ENCODE assay signal across 16 cellular contexts in the genomic region with DNA sequence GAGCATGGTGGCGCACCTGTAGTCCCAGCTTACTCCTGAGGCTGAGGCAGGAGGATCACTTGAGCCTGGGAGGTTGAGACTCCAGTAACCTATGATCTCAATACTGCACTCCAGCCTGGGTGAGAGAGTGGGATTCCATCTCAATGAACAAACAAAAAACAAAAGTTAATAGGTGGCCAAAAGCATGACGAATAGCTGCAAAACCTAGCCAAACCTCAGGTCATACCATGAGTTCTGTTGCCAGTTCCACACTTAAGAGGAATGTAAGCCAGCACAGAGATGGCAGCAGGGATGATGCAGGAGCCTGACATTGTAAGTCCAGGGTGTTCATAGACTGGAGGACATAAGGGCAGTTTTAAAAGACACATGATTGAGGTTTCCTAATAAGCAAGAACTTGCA. TPM values are rescaled to one million over a fixed set of nuclear protein-coding genes. Genes with fewer than 3 reads are reported as not detected.
DNase-seq lines count a peak whose midpoint lies in the region; ATAC-seq and TF ChIP-seq lines count a peak whose summit lies in the region.
"Had no signal": no experiment of that assay in that cellular context is flagged by ENCODE, and none has a peak within 500 bp of the region (broad histone marks: within the 10 kb centered on the region; RNA-seq: fewer than 3 reads in every experiment).

No MANE protein-coding gene starts in this region.

- no peak overlapping the region for H3K23ac ChIP-seq in mesenchymal stem cell (ENCODE audit: low read length in 2 of 2)

- no peak overlapping the region for H3K4me2 ChIP-seq in mesenchymal stem cell (ENCODE audit: low read length, poor library complexity, severe bottlenecking)
- H3K4me2 ChIP-seq: KMS-11 had no signal

- H3K4me1 ChIP-seq in mesenchymal stem cell (ENCODE audit: control insufficient read depth, insufficient read depth, low read depth, low read length), result peaks cover 14% of the 10 kb centered on the region
- H3K4me1 ChIP-seq: parathyroid adenoma had no signal

- H3K27me3 ChIP-seq in MG63 (no peaks in the 10 kb centered on the region), mesenchymal stem cell (ENCODE audit: control insufficient read depth in 1 of 2, insufficient read depth in 1 of 2, low read length in 2 of 2) (peaks cover 0 to 2% of the 10 kb centered on the region in 2 experiments)
- H3K27me3 ChIP-seq: tibial nerve had no signal

- H2BK5ac ChIP-seq in mesenchymal stem cell (ENCODE audit: low read depth, low read length, poor library complexity, severe bottlenecking), result no peak overlapping the region

- no peak for ATAC-seq in HG03025 (IDR thresholded peaks at IDR 0.05; ENCODE audit: low FRiP score, unreplicated experiment)

- no peak overlapping the region for H2AFZ ChIP-seq in mesenchymal stem cell (ENCODE audit: low read depth, low read length)
- H2AFZ ChIP-seq: parathyroid adenoma had no signal

- H3K9ac ChIP-seq in mesenchymal stem cell (ENCODE audit: low read length), result no peak overlapping the region
- H3K9ac ChIP-seq: KMS-11, parathyroid adenoma had no signal

- H3K14ac ChIP-seq in mesenchymal stem cell (ENCODE audit: low read length in 2 of 2), result no peak overlapping the region

- H3K36me3 ChIP-seq in MG63 (no peaks in the 10 kb centered on the region), mesenchymal stem cell (ENCODE audit: control insufficient read depth in 1 of 2, insufficient read depth in 2 of 2, low read depth in 1 of 2, low read length in 2 of 2) (no peaks in the 10 kb centered on the region)
- H3K36me3 ChIP-seq: esophagus squamous epithelium, left ventricle myocardium inferior, tibial nerve had no signal

- H4K91ac ChIP-seq in mesenchymal stem cell (ENCODE audit: low read length), result no peak overlapping the region

- WGBS in mesenchymal stem cell, result 93% methylated on average over 2 of the region's 2 CpGs

- DNase-seq in AG08396 (ENCODE audit: low spot score), result peak; percentile 26
- DNase-seq in MG63, result peak; percentile 78
- peak; percentile 52 for DNase-seq in epithelial cell of esophagus (ENCODE audit: low read depth)
- DNase-seq in mesenchymal stem cell, result peak; percentile 17
- DNase-seq in NCI-H2081 treated with DMSO at 0.1 percent for 48 hours (lab: John Stamatoyannopoulos, UW), result no peak
- DNase-seq in HuH-7.5 (ENCODE audit: low spot score), result no peak
- DNase-seq in NOMO-1 (lab: John Stamatoyannopoulos, UW; ENCODE audit: unreplicated experiment in 2 of 2), result no peak
- DNase-seq: amygdala, esophagus squamous epithelium, left ventricle myocardium inferior, small intestine, T-helper 1 cell had no signal

- no peak overlapping the region for H4K8ac ChIP-seq in mesenchymal stem cell (ENCODE audit: low read length)

- peak overlapping the region; percentile 77 for H2BK15ac ChIP-seq in mesenchymal stem cell (ENCODE audit: low read depth, poor library complexity, severe bottlenecking)

- H3K18ac ChIP-seq in mesenchymal stem cell (ENCODE audit: low read depth in 1 of 2, low read length in 2 of 2), result no peak overlapping the region

- H3K4me3 ChIP-seq in MG63, result no peak overlapping the region
- H3K4me3 ChIP-seq in epithelial cell of esophagus (ENCODE audit: low read length), result no peak overlapping the region
- H3K4me3 ChIP-seq in mesenchymal stem cell (ENCODE audit: insufficient read depth in 1 of 2, low read depth in 1 of 2, low read length in 2 of 2), result no peak overlapping the region
- H3K4me3 ChIP-seq: esophagus squamous epithelium, left ventricle myocardium inferior, tibial nerve had no signal

- H3K79me1 ChIP-seq in mesenchymal stem cell (replicated peaks; ENCODE audit: low read length, poor library complexity, severe bottlenecking), result no peaks in the 10 kb centered on the region

- H2AK5ac ChIP-seq in mesenchymal stem cell (ENCODE audit: low read length, severe bottlenecking), result no peak overlapping the region

- no peak for TF ChIP-seq CTCF in epithelial cell of esophagus (IDR thresholded peaks at IDR 0.05; ENCODE audit: insufficient read depth, low read depth, low read length, missing control alignments)

- no peak overlapping the region for H3K4ac ChIP-seq in mesenchymal stem cell (ENCODE audit: low read depth in 1 of 2, low read length in 2 of 2)

- H2BK120ac ChIP-seq in mesenchymal stem cell (ENCODE audit: low read depth, low read length), result no peak overlapping the region

- no peak overlapping the region for H3K27ac ChIP-seq in mesenchymal stem cell (ENCODE audit: low read length, poor library complexity, severe bottlenecking)
- H3K27ac ChIP-seq: KMS-11, parathyroid adenoma had no signal

- peak overlapping the region; percentile 49 to 66 for H2BK12ac ChIP-seq in mesenchymal stem cell (ENCODE audit: low read length in 2 of 2)

- H3K9me3 ChIP-seq in MG63, result no peaks in the 10 kb centered on the region
- no peaks in the 10 kb centered on the region for H3K9me3 ChIP-seq in mesenchymal stem cell (ENCODE audit: control insufficient read depth, low read length)
- H3K9me3 ChIP-seq: esophagus squamous epithelium, left ventricle myocardium inferior, tibial nerve had no signal

RNA-seq across cellular contexts. Expression of a gene that starts 55.3 kb away (rescaled TPM):
- total RNA-seq in MG63 (2014; rRNA removed; shearing (Covaris generic); ENCODE audit: low replicate concordance), result 5.0 and 5.4 TPM in 2 replicates
- polyA plus RNA-seq in mesenchymal stem cell (2013, experiment 1 of 2), result 5.0 TPM
- 5.7 TPM for polyA plus RNA-seq in mesenchymal stem cell (2013, experiment 2 of 2)

Comparison
In these comparisons a context has a peak if more than half of its experiments do, and no peak if none do; other contexts are left out.
1. DNase-seq: peak in AG08396 (single experiment), MG63 (single experiment), epithelial cell of esophagus (single experiment) and mesenchymal stem cell (single experiment); none in NCI-H2081 treated with DMSO at 0.1 percent for 48 hours (single experiment), HuH-7.5 (single experiment) and NOMO-1 (0 of 2).